Comparison of ENCODE assay signal across 8 cellular contexts in genomic region chr1:243254927-243255790, GRCh38. TPM values are rescaled to one million over a fixed set of nuclear protein-coding genes. Genes with fewer than 3 reads are reported as not detected.
DNase-seq lines count a peak whose midpoint lies in the region; ATAC-seq and TF ChIP-seq lines count a peak whose summit lies in the region.

Gene CEP170, minus strand, starts transcription at chr1:243255281. Its CDS starts 30,001 bp downstream, at chr1:243225280.

- peaks cover 50% of the 10 kb centered on the region for H3K4me1 Mint-ChIP-seq in chondrocyte (ENCODE audit: low read depth)

- ATAC-seq in GM19025 (IDR thresholded peaks at IDR 0.05; ENCODE audit: low read depth, unreplicated experiment) (peak; percentile 44), HG03342 (IDR thresholded peaks at IDR 0.05; ENCODE audit: unreplicated experiment) (peak; percentile 54)

- peak; percentile 85 for DNase-seq in AG09319 (ENCODE audit: extremely low read depth, low read depth)
- DNase-seq in NCI-H446 (lab: John Stamatoyannopoulos, UW): peak; percentile 99
- peak; percentile 82 to 86 for DNase-seq in activated CD4-positive, alpha-beta T cell treated with anti-CD3 and anti-CD28 coated beads for 24 hours (ENCODE audit: low read depth in 2 of 2)
- peak; percentile 98 for DNase-seq in chondrocyte (ENCODE audit: low spot score)
- DNase-seq in kidney tubule cell (ENCODE audit: low spot score): peak; percentile 96
- peak; percentile 72 to 88 (median 77) for DNase-seq in stimulated activated CD4-positive, alpha-beta T cell treated with anti-CD3 and anti-CD28 coated beads, Interleukin-1b, Interleukin-23, amount 100 ng/mL, for 24 hours (ENCODE audit: low read depth in 4 of 4, low spot score in 1 of 4)

- peak within 1 kb of the TSS; percentile 97 for H3K4me3 Mint-ChIP-seq in chondrocyte (ENCODE audit: unreplicated experiment)

- peak within 1 kb of the TSS; percentile 99 for H3K27ac Mint-ChIP-seq in chondrocyte (ENCODE audit: unreplicated experiment)

- H3K36me3 Mint-ChIP-seq in chondrocyte (ENCODE audit: low read depth): no peaks in the 10 kb centered on the region

- H3K27me3 Mint-ChIP-seq in chondrocyte (ENCODE audit: low read depth): no peaks in the 10 kb centered on the region

- no peaks in the 10 kb centered on the region for H3K9me3 Mint-ChIP-seq in chondrocyte (ENCODE audit: low read depth)

- no peak for TF ChIP-seq CTCF in AG09319 (IDR thresholded peaks at IDR 0.05; ENCODE audit: low read depth, low read length)
- no peak for TF ChIP-seq CTCF in chondrocyte (IDR thresholded peaks at IDR 0.05)

RNA-seq across cellular contexts. Expression of gene CEP170, which starts in this region (rescaled TPM):
- total RNA-seq in chondrocyte: 101 to 109 TPM (median 108 TPM) in 3 replicates

Comparison
In these comparisons a context has a peak if more than half of its experiments do, and no peak if none do; other contexts are left out.
1. Peak in every context shown above with its lines: DNase-seq and ATAC-seq.